ENCODE assay signal across 10 cellular contexts in the genomic region with DNA sequence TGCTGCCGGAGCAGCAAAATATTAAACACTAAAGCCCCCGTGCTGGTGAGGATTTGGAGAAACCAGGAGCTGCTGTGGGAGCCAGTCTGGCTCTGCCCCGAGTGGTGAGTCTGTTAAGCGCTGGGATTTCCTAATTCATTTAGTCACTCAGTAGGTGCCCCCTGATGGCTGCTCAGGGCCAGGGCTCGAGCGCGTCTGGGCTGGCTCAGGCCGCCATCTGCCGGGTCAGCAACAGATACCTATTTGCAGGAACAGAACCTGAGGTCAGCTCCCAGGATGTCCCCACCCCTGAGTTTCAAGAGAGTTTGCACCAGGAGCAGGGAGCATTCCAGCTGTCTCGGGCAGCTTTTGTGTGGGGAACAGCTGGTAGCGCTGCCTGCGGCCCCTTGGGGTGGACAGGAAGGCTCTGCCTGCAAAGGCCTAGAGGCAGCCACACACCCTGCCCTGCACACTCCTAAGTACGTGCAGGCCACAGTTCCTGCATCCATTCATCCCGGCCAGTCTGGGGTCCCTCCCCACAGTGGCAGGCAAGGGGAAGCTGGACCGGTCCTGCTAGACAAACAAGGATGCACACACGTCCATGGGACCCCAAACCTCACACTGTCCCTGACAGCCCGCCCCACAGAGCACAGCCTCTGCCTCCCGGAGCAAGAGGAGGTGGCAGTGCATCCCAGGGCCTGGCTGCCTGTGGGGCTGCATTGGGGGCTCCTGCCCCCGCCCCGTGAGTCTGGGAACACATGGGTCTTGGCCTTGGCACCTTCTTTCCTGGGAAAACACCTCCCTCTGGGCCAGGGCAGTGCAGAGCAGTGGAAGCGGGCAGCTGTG.
A peak's percentile ranks its signal among the peaks of the same experiment; 100 is the strongest.
DNase-seq lines count a peak whose midpoint lies in the region; ATAC-seq and TF ChIP-seq lines count a peak whose summit lies in the region.
"Had no signal": no experiment of that assay in that cellular context is flagged by ENCODE, and none has a peak within 500 bp of the region (broad histone marks: within the 10 kb centered on the region; RNA-seq: fewer than 3 reads in every experiment).

No MANE protein-coding gene starts in this region.

- H3K4me3 ChIP-seq in CD8-positive, alpha-beta T cell (ENCODE audit: low read depth, low read length), result no peak overlapping the region

- intact Hi-C loops in CD8-positive, alpha-beta T cell (cut with DNase I, micrococcal nuclease), result no loop called here

- H3K4me1 Mint-ChIP-seq in chondrocyte (ENCODE audit: low read depth), result peaks cover 44% of the 10 kb centered on the region
- H3K4me1 Mint-ChIP-seq in CD8-positive, alpha-beta T cell (ENCODE audit: low read depth), result no peaks in the 10 kb centered on the region
- H3K4me1 Mint-ChIP-seq: stimulated activated effector memory CD8-positive, alpha-beta T cell treated with anti-CD3 and anti-CD28 coated beads, Interleukin-12 subunit alpha, Interleukin-12 subunit beta, amount 100 ng/mL, for 72 hours had no signal

- no peak for ATAC-seq in CD8-positive, alpha-beta T cell
- no peak for ATAC-seq in HG03354 (IDR thresholded peaks at IDR 0.05; ENCODE audit: poor library complexity, severe bottlenecking, unreplicated experiment)
- no peak for ATAC-seq in GM21423 (IDR thresholded peaks at IDR 0.05; ENCODE audit: unreplicated experiment)
- ATAC-seq: esophagus mucosa; stimulated activated effector memory CD8-positive, alpha-beta T cell treated with anti-CD3 and anti-CD28 coated beads, Interleukin-12 subunit alpha, Interleukin-12 subunit beta, amount 100 ng/mL, for 72 hours had no signal

- no peaks in the 10 kb centered on the region for H3K27me3 Mint-ChIP-seq in chondrocyte (ENCODE audit: low read depth)
- peaks cover 2% of the 10 kb centered on the region for H3K27me3 Mint-ChIP-seq in CD8-positive, alpha-beta T cell (ENCODE audit: low read depth)

- H3K27ac Mint-ChIP-seq in chondrocyte (ENCODE audit: unreplicated experiment), result no peak overlapping the region
- no peak overlapping the region for H3K27ac Mint-ChIP-seq in CD8-positive, alpha-beta T cell
- H3K27ac Mint-ChIP-seq: stimulated activated effector memory CD8-positive, alpha-beta T cell treated with anti-CD3 and anti-CD28 coated beads, Interleukin-12 subunit alpha, Interleukin-12 subunit beta, amount 100 ng/mL, for 72 hours had no signal

- H3K27ac ChIP-seq in CD8-positive, alpha-beta T cell (ENCODE audit: low read depth, low read length), result no peak overlapping the region

- TF ChIP-seq CTCF in chondrocyte (IDR thresholded peaks at IDR 0.05), result peak; percentile 65
- no peak for TF ChIP-seq CTCF in CD8-positive, alpha-beta T cell (IDR thresholded peaks at IDR 0.05)

- H3K27me3 ChIP-seq in CD8-positive, alpha-beta T cell (ENCODE audit: insufficient read depth, low read length), result no peaks in the 10 kb centered on the region

- POLR2A ChIA-PET in CD8-positive, alpha-beta T cell (lab: Charles Lee), result no interaction called here

- H3K9me3 ChIP-seq in CD8-positive, alpha-beta T cell (ENCODE audit: low read length), result no peaks in the 10 kb centered on the region

- no peak overlapping the region for H3K4me3 Mint-ChIP-seq in chondrocyte (ENCODE audit: unreplicated experiment)
- H3K4me3 Mint-ChIP-seq in CD8-positive, alpha-beta T cell, result no peak overlapping the region
- H3K4me3 Mint-ChIP-seq: stimulated activated effector memory CD8-positive, alpha-beta T cell treated with anti-CD3 and anti-CD28 coated beads, Interleukin-12 subunit alpha, Interleukin-12 subunit beta, amount 100 ng/mL, for 72 hours had no signal

- H3K36me3 ChIP-seq in CD8-positive, alpha-beta T cell (ENCODE audit: insufficient read depth, low read length), result no peaks in the 10 kb centered on the region

- no peaks in the 10 kb centered on the region for H3K36me3 Mint-ChIP-seq in chondrocyte (ENCODE audit: low read depth)
- no peaks in the 10 kb centered on the region for H3K36me3 Mint-ChIP-seq in CD8-positive, alpha-beta T cell
- H3K36me3 Mint-ChIP-seq: stimulated activated effector memory CD8-positive, alpha-beta T cell treated with anti-CD3 and anti-CD28 coated beads, Interleukin-12 subunit alpha, Interleukin-12 subunit beta, amount 100 ng/mL, for 72 hours had no signal

- peak; percentile 52 for DNase-seq in AG20443 (ENCODE audit: low spot score)
- peak; percentile 12 for DNase-seq in HT-29 (ENCODE audit: low spot score)
- no peak for DNase-seq in chondrocyte (ENCODE audit: low spot score)
- DNase-seq in mucosa of gallbladder (ENCODE audit: low spot score), result peak; percentile 65
- no peak for DNase-seq in CD8-positive, alpha-beta T cell
- DNase-seq in NOMO-1 treated with DMSO at 0.1 percent for 48 hours (lab: John Stamatoyannopoulos, UW; ENCODE audit: unreplicated experiment), result no peak

- CTCF ChIA-PET in CD8-positive, alpha-beta T cell (lab: Charles Lee), result no interaction called here

- H3K9me3 Mint-ChIP-seq in chondrocyte (ENCODE audit: low read depth), result no peaks in the 10 kb centered on the region
- no peaks in the 10 kb centered on the region for H3K9me3 Mint-ChIP-seq in CD8-positive, alpha-beta T cell
- H3K9me3 Mint-ChIP-seq: stimulated activated effector memory CD8-positive, alpha-beta T cell treated with anti-CD3 and anti-CD28 coated beads, Interleukin-12 subunit alpha, Interleukin-12 subunit beta, amount 100 ng/mL, for 72 hours had no signal

- H3K4me1 ChIP-seq in CD8-positive, alpha-beta T cell (ENCODE audit: insufficient read depth, low read length), result no peaks in the 10 kb centered on the region

Comparison
In these comparisons a context has a peak if more than half of its experiments do, and no peak if none do; other contexts are left out.
1. DNase-seq: peak in AG20443 (single experiment), HT-29 (single experiment) and mucosa of gallbladder (single experiment); none in chondrocyte (single experiment), CD8-positive, alpha-beta T cell (0 of 7) and NOMO-1 treated with DMSO at 0.1 percent for 48 hours (single experiment).